ENCODE assay signal across 15 cellular contexts in the genomic region with DNA sequence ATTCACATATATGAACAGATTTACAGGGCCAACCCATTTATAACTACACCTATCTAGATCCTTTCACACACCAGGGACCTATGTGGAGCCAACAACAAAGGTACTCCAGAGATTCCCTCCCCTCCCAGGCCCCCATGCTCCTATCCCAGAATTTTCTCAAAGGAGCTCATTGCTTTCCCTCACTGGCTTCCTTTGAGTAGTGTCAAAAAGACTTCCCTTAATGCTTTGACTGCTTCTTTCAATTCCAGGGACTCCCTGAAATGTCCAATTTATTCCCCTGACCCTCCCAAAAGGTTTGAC.
A peak's percentile ranks its signal among the peaks of the same experiment; 100 is the strongest.
DNase-seq lines count a peak whose midpoint lies in the region; ATAC-seq and TF ChIP-seq lines count a peak whose summit lies in the region.
"Had no signal": no experiment of that assay in that cellular context is flagged by ENCODE, and none has a peak within 500 bp of the region (broad histone marks: within the 10 kb centered on the region; RNA-seq: fewer than 3 reads in every experiment).

No MANE protein-coding gene starts in this region.

- H3K79me2 ChIP-seq in Loucy (ENCODE audit: insufficient read depth, low read length), result peaks cover 100% of the 10 kb centered on the region
- no peaks in the 10 kb centered on the region for H3K79me2 ChIP-seq in parathyroid adenoma

- H3K4me2 ChIP-seq in Loucy (ENCODE audit: low read depth, low read length, poor library complexity, severe bottlenecking), result peak overlapping the region; percentile 88
- peak overlapping the region; percentile 60 for H3K4me2 ChIP-seq in parathyroid adenoma (ENCODE audit: low read length)

- H3K27me3 ChIP-seq in Loucy (ENCODE audit: insufficient read depth, low read length, poor library complexity, severe bottlenecking) (no peaks in the 10 kb centered on the region), parathyroid adenoma (ENCODE audit: control insufficient read depth, insufficient read depth, low read length) (no peaks in the 10 kb centered on the region)
- no peaks in the 10 kb centered on the region for H3K27me3 ChIP-seq in effector memory CD4-positive, alpha-beta T cell (replicated peaks; ENCODE audit: control insufficient read depth, insufficient read depth, low read length, poor library complexity, severe bottlenecking)
- H3K27me3 ChIP-seq: heart right ventricle, SJCRH30, tibial artery had no signal

- H3K9ac ChIP-seq in Loucy (ENCODE audit: low read depth, low read length, poor library complexity, severe bottlenecking) (peak overlapping the region; percentile 67), parathyroid adenoma (no peak overlapping the region)

- no peaks in the 10 kb centered on the region for H3K9me2 ChIP-seq in Loucy (replicated peaks; ENCODE audit: low read depth, low read length)

- H3K27ac ChIP-seq in epithelial cell of prostate, result peak overlapping the region; percentile 32
- H3K27ac ChIP-seq in parathyroid adenoma, result no peak overlapping the region
- no peak overlapping the region for H3K27ac ChIP-seq in effector memory CD4-positive, alpha-beta T cell (ENCODE audit: insufficient read depth, low read length, poor library complexity, severe bottlenecking)
- H3K27ac ChIP-seq: SJCRH30, tibial artery had no signal

- DNase-seq in epithelial cell of prostate (ENCODE audit: low read depth, low spot score), result no peak
- no peak for DNase-seq in retina
- no peak for DNase-seq in effector memory CD4-positive, alpha-beta T cell
- DNase-seq: activated CD4-positive, alpha-beta T cell treated with anti-CD3 and anti-CD28 coated beads, Interleukin-2, amount 50 U/mL, for 48 hours; activated gamma-delta T cell; heart right ventricle; islet precursor cell; NCI-H1930; stimulated activated CD4-positive, alpha-beta T cell treated with anti-CD3 and anti-CD28 coated beads, Interleukin-4, amount 100 ng/mL, for 1 hour; tibial artery had no signal

- H3K36me3 ChIP-seq in Loucy (ENCODE audit: insufficient read depth, low read length), result peaks cover 62% of the 10 kb centered on the region
- H3K36me3 ChIP-seq in parathyroid adenoma (ENCODE audit: control insufficient read depth, insufficient read depth, low read length), result no peaks in the 10 kb centered on the region
- no peaks in the 10 kb centered on the region for H3K36me3 ChIP-seq in effector memory CD4-positive, alpha-beta T cell (ENCODE audit: control insufficient read depth, insufficient read depth, low read length)
- H3K36me3 ChIP-seq: heart right ventricle, SJCRH30, tibial artery had no signal

- peak; percentile 9 for ATAC-seq in GM21447 (IDR thresholded peaks at IDR 0.05; ENCODE audit: unreplicated experiment)
- no peak for ATAC-seq in GM21526 (IDR thresholded peaks at IDR 0.05; ENCODE audit: low FRiP score, unreplicated experiment)

- H3K4me3 ChIP-seq in Loucy (ENCODE audit: low read length, poor library complexity, severe bottlenecking), result peak overlapping the region; percentile 67
- H3K4me3 ChIP-seq in parathyroid adenoma (ENCODE audit: low read depth, low read length), result peak overlapping the region; percentile 26
- no peak overlapping the region for H3K4me3 ChIP-seq in effector memory CD4-positive, alpha-beta T cell (ENCODE audit: insufficient read depth, low read depth, low read length, poor library complexity, severe bottlenecking)
- H3K4me3 ChIP-seq: SJCRH30, tibial artery had no signal

- peaks cover 27% of the 10 kb centered on the region for H3F3A ChIP-seq in Loucy (ENCODE audit: low read depth)

- peaks cover 100% of the 10 kb centered on the region for H4K20me1 ChIP-seq in Loucy (ENCODE audit: insufficient read depth, low read length, poor library complexity, severe bottlenecking)

- peaks cover 80% of the 10 kb centered on the region for H3K4me1 ChIP-seq in Loucy (ENCODE audit: insufficient read depth, low read length, poor library complexity, severe bottlenecking)
- H3K4me1 ChIP-seq in parathyroid adenoma, result peaks cover 9% of the 10 kb centered on the region
- H3K4me1 ChIP-seq in effector memory CD4-positive, alpha-beta T cell (ENCODE audit: control insufficient read depth, insufficient read depth, low read length, poor library complexity, severe bottlenecking), result no peaks in the 10 kb centered on the region
- H3K4me1 ChIP-seq: SJCRH30 had no signal

- TF ChIP-seq CTCF in Loucy (conservative IDR thresholded peaks at IDR 0.05; ENCODE audit: low read length), result no peak
- TF ChIP-seq CTCF in parathyroid adenoma (IDR thresholded peaks at IDR 0.05), result no peak

- H3K9me3 ChIP-seq in Loucy (ENCODE audit: insufficient read depth, low read depth, low read length), result no peaks in the 10 kb centered on the region
- H3K9me3 ChIP-seq in parathyroid adenoma (ENCODE audit: control insufficient read depth, low read length), result no peaks in the 10 kb centered on the region
- no peaks in the 10 kb centered on the region for H3K9me3 ChIP-seq in effector memory CD4-positive, alpha-beta T cell (ENCODE audit: control insufficient read depth, low read length)
- H3K9me3 ChIP-seq: heart right ventricle, SJCRH30, tibial artery had no signal

- H2AFZ ChIP-seq in Loucy (ENCODE audit: low read length) (no peak overlapping the region), parathyroid adenoma (no peak overlapping the region)
